Comparison of ENCODE assay signal across 17 cellular contexts in the genomic region with DNA sequence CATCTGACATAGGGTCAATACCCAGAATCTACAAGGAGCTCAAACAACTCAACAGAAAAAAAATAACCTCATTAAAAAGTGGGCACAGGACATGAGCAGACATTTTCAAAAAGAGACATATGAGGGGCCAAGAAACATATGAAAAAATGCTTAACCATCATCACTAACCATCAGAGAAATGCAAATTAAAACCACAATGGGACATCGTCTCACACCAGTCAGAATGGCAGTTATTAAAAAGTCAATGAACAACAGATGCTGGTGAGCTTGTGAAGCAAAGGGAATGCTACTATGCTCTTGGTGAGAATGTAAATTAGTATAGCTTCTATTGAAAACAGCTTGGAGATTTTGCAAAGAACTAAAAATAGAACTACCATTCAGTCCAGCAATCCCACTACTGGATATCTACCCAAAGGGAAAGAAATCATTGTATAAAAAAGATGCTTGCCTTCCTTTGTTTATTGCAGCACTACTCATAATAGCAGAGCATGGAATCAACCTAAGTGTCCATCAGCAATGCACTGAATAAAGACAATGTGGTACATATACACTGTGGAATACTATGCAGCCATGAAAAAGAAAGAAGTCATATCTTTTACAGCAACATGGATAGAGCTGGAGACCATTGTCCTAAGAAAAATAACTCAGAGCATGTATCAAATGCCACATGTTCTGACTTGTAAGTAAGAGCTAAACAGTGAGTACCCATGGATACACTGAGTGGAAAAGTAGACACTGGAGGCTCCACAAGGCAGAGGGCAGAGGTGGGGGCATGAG.
"Had no signal": no experiment of that assay in that cellular context is flagged by ENCODE, and none has a peak within 500 bp of the region (broad histone marks: within the 10 kb centered on the region; RNA-seq: fewer than 3 reads in every experiment).

No MANE protein-coding gene starts in this region.

- H3K36me3 Mint-ChIP-seq: activated naive CD4-positive, alpha-beta T cell treated with anti-CD3 and anti-CD28 coated beads, Interleukin-2, amount 50 U/mL, for 24 hours; brain; naive thymus-derived CD8-positive, alpha-beta T cell had no signal

- H3K4me1 ChIP-seq: left lung, upper lobe of left lung had no signal

- H3K4me3 Mint-ChIP-seq: activated naive CD4-positive, alpha-beta T cell treated with anti-CD3 and anti-CD28 coated beads, Interleukin-2, amount 50 U/mL, for 24 hours; brain; naive thymus-derived CD8-positive, alpha-beta T cell; stimulated activated naive CD8-positive, alpha-beta T cell treated with anti-CD3 and anti-CD28 coated beads, Interleukin-15, Interleukin-2, amounts not matched to agents 100 ng/mL and 50 ng/mL, for 24 hours had no signal

- H3K9me3 ChIP-seq: left lung, mucosa of descending colon, neutrophil, upper lobe of left lung had no signal

- DNase-seq: activated CD4-positive, alpha-beta T cell treated with anti-CD3 and anti-CD28 coated beads for 4 hours; activated T-cell treated with anti-CD3 and anti-CD28 coated beads for 4 hours; amniotic stem cell; effector memory CD4-positive, alpha-beta T cell; left lung; mucosa of descending colon; naive thymus-derived CD8-positive, alpha-beta T cell; retina; stimulated activated CD4-positive, alpha-beta T cell treated with anti-CD3 and anti-CD28 coated beads, Interleukin-15, amount 100 ng/mL, for 24 hours; stimulated activated CD4-positive, alpha-beta T cell treated with anti-CD3 and anti-CD28 coated beads, Interleukin-4, amount 100 ng/mL, for 24 hours; upper lobe of left lung had no signal

- H3K27ac ChIP-seq: left lung, neutrophil, upper lobe of left lung had no signal

- FAIRE-seq: frontal cortex, keratinocyte had no signal

- H3K4me1 Mint-ChIP-seq: activated naive CD4-positive, alpha-beta T cell treated with anti-CD3 and anti-CD28 coated beads, Interleukin-2, amount 50 U/mL, for 24 hours; naive thymus-derived CD8-positive, alpha-beta T cell had no signal

- H3K4me3 ChIP-seq: left lung, mucosa of descending colon, upper lobe of left lung had no signal

- H3K27me3 ChIP-seq: neutrophil, upper lobe of left lung had no signal

- H3K27ac Mint-ChIP-seq: activated naive CD4-positive, alpha-beta T cell treated with anti-CD3 and anti-CD28 coated beads, Interleukin-2, amount 50 U/mL, for 24 hours; naive thymus-derived CD8-positive, alpha-beta T cell; stimulated activated naive CD8-positive, alpha-beta T cell treated with anti-CD3 and anti-CD28 coated beads, Interleukin-15, Interleukin-2, amounts not matched to agents 100 ng/mL and 50 ng/mL, for 24 hours had no signal

- H3K9me3 Mint-ChIP-seq: activated naive CD4-positive, alpha-beta T cell treated with anti-CD3 and anti-CD28 coated beads, Interleukin-2, amount 50 U/mL, for 24 hours; brain; naive thymus-derived CD8-positive, alpha-beta T cell; stimulated activated naive CD8-positive, alpha-beta T cell treated with anti-CD3 and anti-CD28 coated beads, Interleukin-15, Interleukin-2, amounts not matched to agents 100 ng/mL and 50 ng/mL, for 24 hours had no signal

- H3K36me3 ChIP-seq: left lung, neutrophil, upper lobe of left lung had no signal

- ATAC-seq: left lung; mucosa of descending colon; naive thymus-derived CD8-positive, alpha-beta T cell had no signal
